In the genomic region with DNA sequence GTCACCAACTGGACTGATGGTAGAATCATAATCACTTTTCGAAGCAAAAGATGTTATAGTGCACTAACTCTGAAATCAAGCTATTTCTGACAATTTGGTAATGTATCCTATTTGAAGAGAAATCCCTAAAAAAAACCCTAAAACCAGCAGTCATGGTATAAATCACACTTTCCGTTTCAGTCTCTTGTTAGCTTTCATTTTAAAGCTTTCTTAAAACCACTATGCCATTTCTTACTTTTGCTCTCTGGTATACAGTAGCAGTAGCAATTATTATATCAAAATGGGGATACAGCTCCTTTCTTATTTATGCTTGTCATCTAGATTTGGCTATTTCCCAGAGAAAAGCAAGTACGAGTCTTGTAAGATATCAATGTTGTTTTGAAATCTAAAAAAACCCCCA, we compare ENCODE assay signal across 20 cellular contexts.
DNase-seq lines count a peak whose midpoint lies in the region; ATAC-seq and TF ChIP-seq lines count a peak whose summit lies in the region.
"Had no signal": no experiment of that assay in that cellular context is flagged by ENCODE, and none has a peak within 500 bp of the region (broad histone marks: within the 10 kb centered on the region; RNA-seq: fewer than 3 reads in every experiment).

No MANE protein-coding gene starts in this region.

- H3K27ac Mint-ChIP-seq in activated T-helper 1 cell treated with anti-CD3 and anti-CD28 coated beads, Interleukin-12 subunit alpha, Interleukin-12 subunit beta, Interleukin-2, Interleukin-4 antibody, amounts not matched to agents 30 ng/mL and 10 ng/mL and 1 ng/mL, durations not matched to agents 14 hours and 24 hours and 36 hours, result no peak overlapping the region
- H3K27ac Mint-ChIP-seq: activated CD4-positive, alpha-beta T cell treated with anti-CD3 and anti-CD28 coated beads for 36 hours; activated naive CD8-positive, alpha-beta T cell treated with anti-CD3 and anti-CD28 coated beads, Interleukin-2, amount 10 ng/mL, durations not matched to agents 7 days and 5 days; CD14-positive monocyte; memory B cell; neural progenitor cell had no signal

- H3K4me1 ChIP-seq in BLaER1, result peaks cover 32% of the 10 kb centered on the region
- no peaks in the 10 kb centered on the region for H3K4me1 ChIP-seq in Peyer's patch
- H3K4me1 ChIP-seq: gastroesophageal sphincter, neural progenitor cell had no signal

- DNase-seq in medulla oblongata (ENCODE audit: extremely low spot score) (no peak), Peyer's patch (no peak), GM13976 (ENCODE audit: low spot score) (no peak)
- DNase-seq in activated T-helper 1 cell treated with anti-CD3 and anti-CD28 coated beads, Interleukin-12 subunit alpha, Interleukin-12 subunit beta, Interleukin-2, Interleukin-4 antibody, amounts not matched to agents 30 ng/mL and 10 ng/mL and 1 ng/mL, durations not matched to agents 14 hours and 24 hours and 36 hours (ENCODE audit: low spot score), result no peak
- DNase-seq: activated CD4-positive, alpha-beta T cell treated with anti-CD3 and anti-CD28 coated beads for 36 hours; activated naive CD8-positive, alpha-beta T cell treated with anti-CD3 and anti-CD28 coated beads, Interleukin-2, amount 10 ng/mL, durations not matched to agents 7 days and 5 days; caudate nucleus; DMS79 treated with DMSO at 0.1 percent for 48 hours; right cardiac atrium; stimulated activated CD8-positive, alpha-beta memory T cell treated with anti-CD3 and anti-CD28 coated beads, Interleukin-4, amount 100 ng/mL, for 48 hours had no signal

- intact Hi-C loops in activated T-helper 1 cell treated with anti-CD3 and anti-CD28 coated beads, Interleukin-12 subunit alpha, Interleukin-12 subunit beta, Interleukin-2, Interleukin-4 antibody, amounts not matched to agents 30 ng/mL and 10 ng/mL and 1 ng/mL, durations not matched to agents 14 hours and 24 hours and 36 hours (cut with micrococcal nuclease), result no loop called here

- peak overlapping the region; percentile 63 for H3K4me2 ChIP-seq in BLaER1
- H3K4me2 ChIP-seq: neural progenitor cell had no signal

- no peak overlapping the region for H3K4me3 ChIP-seq in BLaER1
- no peak overlapping the region for H3K4me3 ChIP-seq in Peyer's patch
- H3K4me3 ChIP-seq: gastroesophageal sphincter, neural progenitor cell, tibial nerve had no signal

- no peaks in the 10 kb centered on the region for H3K36me3 Mint-ChIP-seq in activated T-helper 1 cell treated with anti-CD3 and anti-CD28 coated beads, Interleukin-12 subunit alpha, Interleukin-12 subunit beta, Interleukin-2, Interleukin-4 antibody, amounts not matched to agents 30 ng/mL and 10 ng/mL and 1 ng/mL, durations not matched to agents 14 hours and 24 hours and 36 hours (ENCODE audit: low read depth)
- H3K36me3 Mint-ChIP-seq: activated naive CD8-positive, alpha-beta T cell treated with anti-CD3 and anti-CD28 coated beads, Interleukin-2, amount 10 ng/mL, durations not matched to agents 7 days and 5 days; CD14-positive monocyte; memory B cell; neural progenitor cell had no signal

- in situ Hi-C loops in GM13976 (cut with MboI; ENCODE audit: low sequenced_read_pairs, unreplicated experiment), result no loop called here

- H3K9me3 ChIP-seq in BLaER1 (no peaks in the 10 kb centered on the region), Peyer's patch (no peaks in the 10 kb centered on the region)
- H3K9me3 ChIP-seq: gastroesophageal sphincter, tibial nerve had no signal

- TF ChIP-seq CTCF in Peyer's patch (IDR thresholded peaks at IDR 0.05) (no peak), GM13976 (IDR thresholded peaks at IDR 0.05; ENCODE audit: borderline replicate concordance, control extremely low read depth, extremely low read depth, insufficient read depth, missing control alignments) (no peak)

- TF ChIP-seq POLR2A in Peyer's patch (IDR thresholded peaks at IDR 0.05), result no peak

- H3K4me3 Mint-ChIP-seq in activated T-helper 1 cell treated with anti-CD3 and anti-CD28 coated beads, Interleukin-12 subunit alpha, Interleukin-12 subunit beta, Interleukin-2, Interleukin-4 antibody, amounts not matched to agents 30 ng/mL and 10 ng/mL and 1 ng/mL, durations not matched to agents 14 hours and 24 hours and 36 hours, result no peak overlapping the region
- H3K4me3 Mint-ChIP-seq: activated CD4-positive, alpha-beta T cell treated with anti-CD3 and anti-CD28 coated beads for 36 hours; activated naive CD8-positive, alpha-beta T cell treated with anti-CD3 and anti-CD28 coated beads, Interleukin-2, amount 10 ng/mL, durations not matched to agents 7 days and 5 days; CD14-positive monocyte; memory B cell; neural progenitor cell had no signal

- peaks cover 4% of the 10 kb centered on the region for H3K9me3 Mint-ChIP-seq in activated T-helper 1 cell treated with anti-CD3 and anti-CD28 coated beads, Interleukin-12 subunit alpha, Interleukin-12 subunit beta, Interleukin-2, Interleukin-4 antibody, amounts not matched to agents 30 ng/mL and 10 ng/mL and 1 ng/mL, durations not matched to agents 14 hours and 24 hours and 36 hours
- H3K9me3 Mint-ChIP-seq: activated naive CD8-positive, alpha-beta T cell treated with anti-CD3 and anti-CD28 coated beads, Interleukin-2, amount 10 ng/mL, durations not matched to agents 7 days and 5 days; CD14-positive monocyte; memory B cell; neural progenitor cell had no signal

- H3K36me3 ChIP-seq in BLaER1 (no peaks in the 10 kb centered on the region), Peyer's patch (no peaks in the 10 kb centered on the region)
- H3K36me3 ChIP-seq: gastroesophageal sphincter, neural progenitor cell, tibial nerve had no signal

- H3K27me3 ChIP-seq in BLaER1, result no peaks in the 10 kb centered on the region
- no peaks in the 10 kb centered on the region for H3K27me3 ChIP-seq in Peyer's patch
- H3K27me3 ChIP-seq: gastroesophageal sphincter, neural progenitor cell, tibial nerve had no signal

- H3K27me3 Mint-ChIP-seq in activated T-helper 1 cell treated with anti-CD3 and anti-CD28 coated beads, Interleukin-12 subunit alpha, Interleukin-12 subunit beta, Interleukin-2, Interleukin-4 antibody, amounts not matched to agents 30 ng/mL and 10 ng/mL and 1 ng/mL, durations not matched to agents 14 hours and 24 hours and 36 hours (ENCODE audit: insufficient read depth), result no peaks in the 10 kb centered on the region
- H3K27me3 Mint-ChIP-seq: activated CD4-positive, alpha-beta T cell treated with anti-CD3 and anti-CD28 coated beads for 36 hours; activated naive CD8-positive, alpha-beta T cell treated with anti-CD3 and anti-CD28 coated beads, Interleukin-2, amount 10 ng/mL, durations not matched to agents 7 days and 5 days; memory B cell had no signal

- H3K9ac ChIP-seq in BLaER1, result no peak overlapping the region
- H3K9ac ChIP-seq: neural progenitor cell had no signal

- H4K20me1 ChIP-seq in BLaER1, result no peaks in the 10 kb centered on the region

- H3K27ac ChIP-seq in BLaER1 (no peak overlapping the region), Peyer's patch (no peak overlapping the region)
- H3K27ac ChIP-seq: 22Rv1, gastroesophageal sphincter, neural progenitor cell, tibial nerve had no signal

- H3K4me1 Mint-ChIP-seq in activated T-helper 1 cell treated with anti-CD3 and anti-CD28 coated beads, Interleukin-12 subunit alpha, Interleukin-12 subunit beta, Interleukin-2, Interleukin-4 antibody, amounts not matched to agents 30 ng/mL and 10 ng/mL and 1 ng/mL, durations not matched to agents 14 hours and 24 hours and 36 hours (ENCODE audit: low read depth), result no peaks in the 10 kb centered on the region
- H3K4me1 Mint-ChIP-seq: activated CD4-positive, alpha-beta T cell treated with anti-CD3 and anti-CD28 coated beads for 36 hours; activated naive CD8-positive, alpha-beta T cell treated with anti-CD3 and anti-CD28 coated beads, Interleukin-2, amount 10 ng/mL, durations not matched to agents 7 days and 5 days; CD14-positive monocyte; memory B cell had no signal

- ATAC-seq in GM19395 (IDR thresholded peaks at IDR 0.05; ENCODE audit: unreplicated experiment) (peak; percentile 61), HG02763 (IDR thresholded peaks at IDR 0.05; ENCODE audit: unreplicated experiment) (peak; percentile 68), HG03442 (IDR thresholded peaks at IDR 0.05; ENCODE audit: unreplicated experiment) (peak; percentile 68)
- ATAC-seq: activated CD4-positive, alpha-beta T cell treated with anti-CD3 and anti-CD28 coated beads for 36 hours; gastroesophageal sphincter; right cardiac atrium had no signal
